ENCODE assay signal across 1 cellular context in the genomic region with DNA sequence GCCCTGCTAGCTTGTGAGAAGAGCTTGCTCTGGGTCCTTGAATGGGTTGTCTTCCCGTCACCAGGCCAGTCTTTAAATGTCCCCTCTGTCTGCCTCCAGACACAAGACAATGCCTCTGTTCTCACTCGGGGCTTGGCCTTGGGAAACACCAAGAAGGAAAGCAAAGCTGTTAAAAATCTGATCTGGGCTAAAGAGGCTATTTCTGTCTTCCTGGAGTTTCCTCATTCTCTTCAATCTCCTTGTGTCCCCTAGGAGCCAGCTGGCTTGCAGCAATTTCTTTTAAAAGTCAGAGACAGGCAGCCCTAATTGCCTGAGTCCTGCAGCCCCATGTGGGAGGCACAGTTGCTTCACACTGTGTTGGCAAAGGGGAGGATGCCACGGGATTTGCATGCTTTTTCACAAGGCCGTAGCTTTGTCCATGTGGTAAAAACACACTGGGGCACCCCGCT.
TF ChIP-seq lines count a peak whose summit lies in the region.

No MANE protein-coding gene starts in this region.

TF ChIP-seq in WTC11, 78 proteins besides CTCF, POLR2A, EP300 and RAD21 (continued from another document):
- TF ChIP-seq, protein P1, sequence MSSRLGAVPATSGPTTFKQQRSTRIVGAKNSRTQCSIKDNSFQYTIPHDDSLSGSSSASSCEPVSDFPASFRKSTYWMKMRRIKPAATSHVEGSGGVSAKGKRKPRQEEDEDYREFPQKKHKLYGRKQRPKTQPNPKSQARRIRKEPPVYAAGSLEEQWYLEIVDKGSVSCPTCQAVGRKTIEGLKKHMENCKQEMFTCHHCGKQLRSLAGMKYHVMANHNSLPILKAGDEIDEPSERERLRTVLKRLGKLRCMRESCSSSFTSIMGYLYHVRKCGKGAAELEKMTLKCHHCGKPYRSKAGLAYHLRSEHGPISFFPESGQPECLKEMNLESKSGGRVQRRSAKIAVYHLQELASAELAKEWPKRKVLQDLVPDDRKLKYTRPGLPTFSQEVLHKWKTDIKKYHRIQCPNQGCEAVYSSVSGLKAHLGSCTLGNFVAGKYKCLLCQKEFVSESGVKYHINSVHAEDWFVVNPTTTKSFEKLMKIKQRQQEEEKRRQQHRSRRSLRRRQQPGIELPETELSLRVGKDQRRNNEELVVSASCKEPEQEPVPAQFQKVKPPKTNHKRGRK (CRISPR knock-in tag; IDR thresholded peaks at IDR 0.05; ENCODE audit: borderline replicate concordance): no peak
- TF ChIP-seq JUN (CRISPR knock-in tag; IDR thresholded peaks at IDR 0.05) (no peak), MXD4 (CRISPR knock-in tag; IDR thresholded peaks at IDR 0.05; ENCODE audit: borderline replicate concordance) (no peak), ZNF396 (CRISPR knock-in tag; IDR thresholded peaks at IDR 0.05; ENCODE audit: borderline replicate concordance) (no peak), SMAD4 (CRISPR knock-in tag; IDR thresholded peaks at IDR 0.05) (no peak), NR2C2 (CRISPR knock-in tag; IDR thresholded peaks at IDR 0.05) (no peak)
- TF ChIP-seq, protein P2, sequence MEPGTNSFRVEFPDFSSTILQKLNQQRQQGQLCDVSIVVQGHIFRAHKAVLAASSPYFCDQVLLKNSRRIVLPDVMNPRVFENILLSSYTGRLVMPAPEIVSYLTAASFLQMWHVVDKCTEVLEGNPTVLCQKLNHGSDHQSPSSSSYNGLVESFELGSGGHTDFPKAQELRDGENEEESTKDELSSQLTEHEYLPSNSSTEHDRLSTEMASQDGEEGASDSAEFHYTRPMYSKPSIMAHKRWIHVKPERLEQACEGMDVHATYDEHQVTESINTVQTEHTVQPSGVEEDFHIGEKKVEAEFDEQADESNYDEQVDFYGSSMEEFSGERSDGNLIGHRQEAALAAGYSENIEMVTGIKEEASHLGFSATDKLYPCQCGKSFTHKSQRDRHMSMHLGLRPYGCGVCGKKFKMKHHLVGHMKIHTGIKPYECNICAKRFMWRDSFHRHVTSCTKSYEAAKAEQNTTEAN (CRISPR knock-in tag; IDR thresholded peaks at IDR 0.05): no peak
